Comparison of ENCODE assay signal across 1 cellular context in genomic region chr4:146632770-146633470, GRCh38.
TF ChIP-seq lines count a peak whose summit lies in the region.

No MANE protein-coding gene starts in this region.

TF ChIP-seq in H1, 55 proteins besides CTCF, POLR2A, EP300 and RAD21 (continued from another document):
- TF ChIP-seq MAX (IDR thresholded peaks at IDR 0.05): 0 out of 2 replicates have a peak, but pooled peaks have one; percentile 35
- peak; percentile 88 for TF ChIP-seq RNF2 (IDR thresholded peaks at IDR 0.05; ENCODE audit: borderline replicate concordance, low read depth, low read length, missing control alignments, poor library complexity, severe bottlenecking)
- TF ChIP-seq USF2 (IDR thresholded peaks at IDR 0.05; ENCODE audit: low read length): no peak
- TF ChIP-seq E2F6 (IDR thresholded peaks at IDR 0.05): no peak; the same call in 1 of the 2 replicates
- peak; percentile 68 for TF ChIP-seq EZH2 (IDR thresholded peaks at IDR 0.05; ENCODE audit: low read depth, low read length, severe bottlenecking)
- no peak for TF ChIP-seq CEBPB (IDR thresholded peaks at IDR 0.05; ENCODE audit: low read depth, low read length)
- peak; percentile 8 for TF ChIP-seq KDM4A (IDR thresholded peaks at IDR 0.05; ENCODE audit: low read depth, low read length, severe bottlenecking)
- TF ChIP-seq TEAD4 (IDR thresholded peaks at IDR 0.05; ENCODE audit: low read depth, low read length): no peak
TF ChIP-seq in H1: peak in this region for 4.
